ENCODE assay signal across 13 cellular contexts in the genomic region with DNA sequence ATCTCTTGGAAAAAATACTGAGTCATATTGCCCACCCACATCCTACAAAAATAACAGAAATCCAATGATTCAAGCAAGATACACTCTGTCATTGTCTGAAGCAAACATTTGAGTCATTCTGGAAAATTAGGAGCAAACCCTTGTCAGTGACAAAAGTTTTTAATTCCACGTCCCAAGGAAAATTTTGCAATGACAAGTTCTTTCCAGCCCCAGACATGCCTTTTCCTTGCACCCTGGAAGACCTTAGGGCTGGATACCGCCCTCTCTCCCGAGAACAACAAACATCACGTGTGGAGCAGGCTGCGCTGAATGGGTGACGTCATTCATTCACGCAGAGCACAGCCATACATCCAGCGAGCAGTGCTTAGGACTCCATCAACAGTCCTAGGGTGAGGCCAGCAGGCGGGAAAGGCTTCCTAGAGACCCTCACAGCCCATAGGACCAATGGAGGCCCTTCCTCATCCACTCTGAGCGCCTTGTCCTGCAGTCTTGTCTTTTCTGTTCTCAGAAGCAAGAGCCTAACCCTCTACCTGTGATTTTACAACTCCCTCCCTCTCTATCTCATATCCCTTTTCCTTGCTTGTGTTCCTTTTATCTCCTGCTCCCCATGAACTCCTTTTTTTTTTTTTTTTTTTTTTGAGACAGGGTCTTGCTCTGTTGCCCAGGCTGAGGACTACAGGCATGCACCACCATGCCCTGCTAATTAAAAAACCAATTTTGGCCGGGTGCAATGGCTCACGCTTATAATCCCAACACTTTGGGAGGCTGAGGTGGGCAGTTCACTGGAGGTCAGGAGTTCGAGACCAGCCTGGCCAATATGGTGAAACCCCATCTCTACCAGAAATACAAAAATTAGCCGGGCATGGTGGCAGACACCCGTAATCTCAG. TPM values are rescaled to one million over a fixed set of nuclear protein-coding genes. Genes with fewer than 3 reads are reported as not detected.
DNase-seq lines count a peak whose midpoint lies in the region; ATAC-seq and TF ChIP-seq lines count a peak whose summit lies in the region.
"Had no signal": no experiment of that assay in that cellular context is flagged by ENCODE, and none has a peak within 500 bp of the region (broad histone marks: within the 10 kb centered on the region; RNA-seq: fewer than 3 reads in every experiment).

No MANE protein-coding gene starts in this region.

- H3K27ac ChIP-seq in colonic mucosa (no peak overlapping the region), spleen (no peak overlapping the region)
- H3K27ac ChIP-seq: uterus, VCaP had no signal

- 74 to 92% (median 88%) methylated on average over 15 of the region's 15 CpGs for WGBS in spleen, 5 donors

- TF ChIP-seq POLR2A in spleen (IDR thresholded peaks at IDR 0.05): no peak

- H3K27me3 ChIP-seq in colonic mucosa (no peaks in the 10 kb centered on the region), spleen (replicated peaks in 1 of 7) (no peaks in the 10 kb centered on the region)
- H3K27me3 ChIP-seq: uterus had no signal

- peak; percentile 50 for DNase-seq in AG08396 (ENCODE audit: low spot score)
- DNase-seq in NCI-H1930 (lab: John Stamatoyannopoulos, UW): peak; percentile 52 to 62
- peak; percentile 66 for DNase-seq in colonic mucosa
- peak; percentile 78 to 80 for DNase-seq in lung microvascular endothelial cell (ENCODE audit: low read depth in 2 of 2)
- DNase-seq in NCI-H2171 (lab: John Stamatoyannopoulos, UW): no peak
- no peak for DNase-seq in spleen
- DNase-seq in activated CD4-positive, alpha-beta T cell treated with anti-CD3 and anti-CD28 coated beads, Interleukin-2, amount 50 U/mL, for 48 hours: no peak
- DNase-seq: activated gamma-delta T cell; NCI-H345; stimulated activated CD4-positive, alpha-beta T cell treated with anti-CD3 and anti-CD28 coated beads, Interleukin-1b, Interleukin-23, amount 100 ng/mL, for 48 hours; uterus had no signal

- ATAC-seq in GM21723 (IDR thresholded peaks at IDR 0.05; ENCODE audit: unreplicated experiment): no peak

- H3K9me3 ChIP-seq in colonic mucosa (no peaks in the 10 kb centered on the region), spleen (peaks cover 0 to 6% (median 2%) of the 10 kb centered on the region in 8 donors)
- H3K9me3 ChIP-seq: uterus had no signal

- H3K4me1 ChIP-seq in colonic mucosa (no peaks in the 10 kb centered on the region), spleen (no peaks in the 10 kb centered on the region)
- H3K4me1 ChIP-seq: uterus had no signal

- intact Hi-C loops in colonic mucosa (cut with DNase I): no loop called here
- intact Hi-C loops in spleen (cut with DNase I; ENCODE audit: low total_unique reads): no loop called here

- H3K4me3 ChIP-seq in colonic mucosa (no peak overlapping the region), spleen (no peak overlapping the region)
- H3K4me3 ChIP-seq: uterus had no signal

- H3K36me3 ChIP-seq in colonic mucosa: no peaks in the 10 kb centered on the region
- no peaks in the 10 kb centered on the region for H3K36me3 ChIP-seq in spleen
- H3K36me3 ChIP-seq: uterus had no signal

- TF ChIP-seq CTCF in colonic mucosa (IDR thresholded peaks at IDR 0.05) (no peak), spleen (IDR thresholded peaks at IDR 0.05 in 8 of 11, conservative IDR thresholded peaks at IDR 0.05 in 3 of 11) (no peak)

- H3K9ac ChIP-seq in colonic mucosa (ENCODE audit: low read depth in 2 of 2, low read length in 2 of 2): peak overlapping the region in 1 of 2 donors; percentile 26

RNA-seq across cellular contexts. Expression of gene KDM7A, which starts 23.6 kb away (rescaled TPM):
- total RNA-seq in colonic mucosa: 10 to 100 TPM; 14.7 to 37.5 TPM
- total RNA-seq in lung microvascular endothelial cell: 5.2 and 10.9 TPM in 2 replicates
- 10 to 100 TPM; 21.4 to 41.5 (median 25.5) TPM for total RNA-seq in spleen
- polyA plus RNA-seq in spleen: 1 to 10 TPM; 2.5 to 3.7 (median 2.7) TPM

Comparison
In these comparisons a context has a peak if more than half of its experiments do, and no peak if none do; other contexts are left out.
1. DNase-seq: peak in AG08396 (single experiment), NCI-H1930 (2 of 2), colonic mucosa (single experiment) and lung microvascular endothelial cell (2 of 2); none in NCI-H2171 (single experiment), spleen (single experiment) and activated CD4-positive, alpha-beta T cell treated with anti-CD3 and anti-CD28 coated beads, Interleukin-2, amount 50 U/mL, for 48 hours (0 of 2).